14 cellular contexts compared by ENCODE assay signal in genomic region chr9:6944896-6945295, GRCh38.
DNase-seq lines count a peak whose midpoint lies in the region; ATAC-seq and TF ChIP-seq lines count a peak whose summit lies in the region.
"Had no signal": no experiment of that assay in that cellular context is flagged by ENCODE, and none has a peak within 500 bp of the region (broad histone marks: within the 10 kb centered on the region; RNA-seq: fewer than 3 reads in every experiment).

No MANE protein-coding gene starts in this region.

- DNase-seq in MCF 10A (ENCODE audit: unreplicated experiment) (peak; percentile 54), breast epithelium (ENCODE audit: low spot score in 2 of 2) (no peak), WTC11 (ENCODE audit: low spot score) (no peak), fibroblast of mammary gland (ENCODE audit: low read depth) (peak; percentile 56), Caco-2 (no peak), left lung (no peak)
- DNase-seq in effector memory CD8-positive, alpha-beta T cell, result no peak
- DNase-seq: activated T-cell treated with anti-CD3 and anti-CD28 coated beads, Interleukin-2, amount 50 U/mL, for 1 hour; GF-D8; glutamatergic neuron; NCI-H524 treated with DMSO at 0.1 percent for 48 hours; SJCRH30 had no signal

- H3K27me3 Mint-ChIP-seq in MCF 10A (ENCODE audit: insufficient read depth, unreplicated experiment), result no peaks in the 10 kb centered on the region
- H3K27me3 Mint-ChIP-seq in WTC11 (ENCODE audit: low read depth), result no peaks in the 10 kb centered on the region
- H3K27me3 Mint-ChIP-seq in Caco-2 (ENCODE audit: insufficient read depth, unreplicated experiment), result no peaks in the 10 kb centered on the region
- H3K27me3 Mint-ChIP-seq in effector memory CD8-positive, alpha-beta T cell, result no peaks in the 10 kb centered on the region

- H3K4me1 ChIP-seq in breast epithelium (no peaks in the 10 kb centered on the region), Caco-2 (no peaks in the 10 kb centered on the region), left lung (peaks cover 0 to 14% of the 10 kb centered on the region in 2 donors)
- H3K4me1 ChIP-seq: SJCRH30 had no signal

- no peaks in the 10 kb centered on the region for H3K27me3 ChIP-seq in breast epithelium
- H3K27me3 ChIP-seq in Caco-2 (replicated peaks; ENCODE audit: control insufficient read depth, insufficient read depth, low read length), result no peaks in the 10 kb centered on the region
- H3K27me3 ChIP-seq in left lung, result no peaks in the 10 kb centered on the region
- H3K27me3 ChIP-seq: SJCRH30 had no signal

- H3K4me1 Mint-ChIP-seq in MCF 10A (ENCODE audit: insufficient read depth, unreplicated experiment) (peaks cover 13% of the 10 kb centered on the region), WTC11 (peaks cover 8% of the 10 kb centered on the region; the same call in 1 of the 2 replicates), Caco-2 (ENCODE audit: low read depth, unreplicated experiment) (peaks cover 7% of the 10 kb centered on the region)
- peaks cover 13 to 39% of the 10 kb centered on the region in 2 donors for H3K4me1 Mint-ChIP-seq in effector memory CD8-positive, alpha-beta T cell (ENCODE audit: low read depth in 2 of 2)

- H3K4me3 ChIP-seq in breast epithelium, result no peak overlapping the region
- H3K4me3 ChIP-seq in fibroblast of mammary gland (ENCODE audit: control insufficient read depth, low read depth, low read length), result no peak overlapping the region
- no peak overlapping the region for H3K4me3 ChIP-seq in Caco-2 (ENCODE audit: low read depth, low read length)
- no peak overlapping the region for H3K4me3 ChIP-seq in left lung
- H3K4me3 ChIP-seq: SJCRH30 had no signal

- ATAC-seq in WTC11 (no peak), GM21529 (IDR thresholded peaks at IDR 0.05; ENCODE audit: unreplicated experiment) (no peak), left lung (no peak)
- ATAC-seq in effector memory CD8-positive, alpha-beta T cell (replicated peaks), result no peak

- H3K4me3 Mint-ChIP-seq in MCF 10A (ENCODE audit: unreplicated experiment) (no peak overlapping the region), WTC11 (no peak overlapping the region), Caco-2 (ENCODE audit: unreplicated experiment) (no peak overlapping the region)
- H3K4me3 Mint-ChIP-seq in effector memory CD8-positive, alpha-beta T cell, result no peak overlapping the region

- no peaks in the 10 kb centered on the region for H3K36me3 ChIP-seq in breast epithelium
- H3K36me3 ChIP-seq in Caco-2 (ENCODE audit: control insufficient read depth, insufficient read depth, low read length), result no peaks in the 10 kb centered on the region
- no peaks in the 10 kb centered on the region for H3K36me3 ChIP-seq in left lung
- H3K36me3 ChIP-seq: SJCRH30 had no signal

- H3K9me3 ChIP-seq in breast epithelium, result no peaks in the 10 kb centered on the region
- H3K9me3 ChIP-seq in Caco-2, result no peaks in the 10 kb centered on the region
- H3K9me3 ChIP-seq in left lung, result no peaks in the 10 kb centered on the region
- H3K9me3 ChIP-seq: SJCRH30 had no signal

- H3K27ac Mint-ChIP-seq in MCF 10A (ENCODE audit: low read depth, unreplicated experiment) (peak overlapping the region; percentile 60), WTC11 (peak overlapping the region; percentile 3; the same call in 1 of the 2 replicates), Caco-2 (ENCODE audit: unreplicated experiment) (no peak overlapping the region)
- H3K27ac Mint-ChIP-seq in effector memory CD8-positive, alpha-beta T cell, result peak overlapping the region in 1 of 2 donors; percentile 25

- TF ChIP-seq CTCF in MCF 10A (IDR thresholded peaks at IDR 0.05; ENCODE audit: unreplicated experiment) (no peak), breast epithelium (IDR thresholded peaks at IDR 0.05) (no peak), WTC11 (IDR thresholded peaks at IDR 0.05) (no peak), fibroblast of mammary gland (conservative IDR thresholded peaks at IDR 0.05; ENCODE audit: control insufficient read depth, insufficient read depth, low read depth, low read length) (no peak), Caco-2 (IDR thresholded peaks at IDR 0.05; ENCODE audit: insufficient read depth in 1 of 2, low read depth in 1 of 2, low read length in 1 of 2, severe bottlenecking in 1 of 2, unreplicated experiment in 1 of 2) (no peak), left lung (IDR thresholded peaks at IDR 0.05) (no peak)

- intact Hi-C loops in MCF 10A (cut with micrococcal nuclease), result no loop called here
- intact Hi-C loops in breast epithelium (cut with DNase I; ENCODE audit: low total_unique reads), result no loop called here
- intact Hi-C loops in Caco-2 (cut with micrococcal nuclease; ENCODE audit: unreplicated experiment), result no loop called here
- intact Hi-C loops in left lung (cut with DNase I), result no loop called here

- H3K36me3 Mint-ChIP-seq in MCF 10A (ENCODE audit: insufficient read depth, unreplicated experiment), result peaks cover 11% of the 10 kb centered on the region
- H3K36me3 Mint-ChIP-seq in WTC11, result peaks cover 20% of the 10 kb centered on the region
- H3K36me3 Mint-ChIP-seq in Caco-2 (ENCODE audit: insufficient read depth, unreplicated experiment), result peaks cover 18% of the 10 kb centered on the region
- H3K36me3 Mint-ChIP-seq in effector memory CD8-positive, alpha-beta T cell (ENCODE audit: insufficient read depth), result peaks cover 11% of the 10 kb centered on the region

- CTCF ChIA-PET in MCF 10A (lab: Yijun Ruan, JAX) (interaction anchor here (0.7 to 2.2 kb wide), 6 partner anchors 9 to 778 kb away, joined by 3 to 15 read pairs (median 4); no protein-coding TSS in a partner anchor), WTC11 (lab: Charles Lee) (interaction anchor here (0.8 to 1.0 kb wide), 2 partner anchors 13 to 416 kb away, joined by 4 read pairs; no protein-coding TSS in a partner anchor), Caco-2 (lab: Charles Lee) (no interaction called here)

- no peak for TF ChIP-seq POLR2A in breast epithelium (IDR thresholded peaks at IDR 0.05)

- H3K27ac ChIP-seq in breast epithelium (no peak overlapping the region), left lung (no peak overlapping the region)
- H3K27ac ChIP-seq: SJCRH30 had no signal

- BruUV-seq in MCF 10A (replicated peaks; lab: Mats Ljungman, UMichigan), result no TSS peak
- no TSS peak for BruUV-seq in Caco-2 (replicated peaks; lab: Mats Ljungman, UMichigan)

- no peaks in the 10 kb centered on the region for H3K9me3 Mint-ChIP-seq in MCF 10A (ENCODE audit: unreplicated experiment)
- H3K9me3 Mint-ChIP-seq in WTC11, result peaks cover 20% of the 10 kb centered on the region
- no peaks in the 10 kb centered on the region for H3K9me3 Mint-ChIP-seq in Caco-2 (ENCODE audit: unreplicated experiment)
- H3K9me3 Mint-ChIP-seq in effector memory CD8-positive, alpha-beta T cell, result no peaks in the 10 kb centered on the region
- H3K9me3 Mint-ChIP-seq: activated naive CD4-positive, alpha-beta T cell treated with anti-CD3 and anti-CD28 coated beads, Interleukin-2, amount 50 U/mL, for 72 hours had no signal

- POLR2A ChIA-PET in MCF 10A (lab: Yijun Ruan, JAX), result interaction anchor here (0.6 to 2.1 kb wide), 8 partner anchors 10 to 187 kb away, joined by 3 to 23 read pairs (median 4); partner anchors contain the start of gene KDM4C
- POLR2A ChIA-PET in WTC11 (lab: Charles Lee), result interaction anchor here (0.6 to 0.7 kb wide), 2 partner anchors 26 to 130 kb away, joined by 3 to 4 read pairs; no protein-coding TSS in a partner anchor
- POLR2A ChIA-PET in Caco-2 (lab: Charles Lee), result no interaction called here

TF ChIP-seq in WTC11, 78 proteins besides CTCF, POLR2A, EP300 and RAD21 (continues in another document):
- TF ChIP-seq, protein P1, sequence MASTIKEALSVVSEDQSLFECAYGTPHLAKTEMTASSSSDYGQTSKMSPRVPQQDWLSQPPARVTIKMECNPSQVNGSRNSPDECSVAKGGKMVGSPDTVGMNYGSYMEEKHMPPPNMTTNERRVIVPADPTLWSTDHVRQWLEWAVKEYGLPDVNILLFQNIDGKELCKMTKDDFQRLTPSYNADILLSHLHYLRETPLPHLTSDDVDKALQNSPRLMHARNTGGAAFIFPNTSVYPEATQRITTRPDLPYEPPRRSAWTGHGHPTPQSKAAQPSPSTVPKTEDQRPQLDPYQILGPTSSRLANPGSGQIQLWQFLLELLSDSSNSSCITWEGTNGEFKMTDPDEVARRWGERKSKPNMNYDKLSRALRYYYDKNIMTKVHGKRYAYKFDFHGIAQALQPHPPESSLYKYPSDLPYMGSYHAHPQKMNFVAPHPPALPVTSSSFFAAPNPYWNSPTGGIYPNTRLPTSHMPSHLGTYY (CRISPR knock-in tag; IDR thresholded peaks at IDR 0.05), result no peak
- TF ChIP-seq ETV6 (CRISPR knock-in tag; IDR thresholded peaks at IDR 0.05) (no peak), ESRRA (CRISPR knock-in tag; IDR thresholded peaks at IDR 0.05; ENCODE audit: borderline replicate concordance) (no peak), ZNF396 (CRISPR knock-in tag; IDR thresholded peaks at IDR 0.05; ENCODE audit: borderline replicate concordance) (no peak), NFATC4 (CRISPR knock-in tag; IDR thresholded peaks at IDR 0.05) (no peak), RORB (CRISPR knock-in tag; IDR thresholded peaks at IDR 0.05) (no peak), ZNF263 (CRISPR knock-in tag; IDR thresholded peaks at IDR 0.05; ENCODE audit: low read depth) (no peak), HMGXB4 (CRISPR knock-in tag; IDR thresholded peaks at IDR 0.05) (no peak), NFE2L1 (CRISPR knock-in tag; IDR thresholded peaks at IDR 0.05) (no peak)

Comparison
In these comparisons a context has a peak if more than half of its experiments do, and no peak if none do; other contexts are left out.
1. DNase-seq: peak in MCF 10A (single experiment) and fibroblast of mammary gland (single experiment); none in breast epithelium (0 of 2), WTC11 (single experiment), Caco-2 (0 of 2), effector memory CD8-positive, alpha-beta T cell (0 of 3) and left lung (0 of 2).